ENCODE assay signal across 11 cellular contexts in the genomic region with DNA sequence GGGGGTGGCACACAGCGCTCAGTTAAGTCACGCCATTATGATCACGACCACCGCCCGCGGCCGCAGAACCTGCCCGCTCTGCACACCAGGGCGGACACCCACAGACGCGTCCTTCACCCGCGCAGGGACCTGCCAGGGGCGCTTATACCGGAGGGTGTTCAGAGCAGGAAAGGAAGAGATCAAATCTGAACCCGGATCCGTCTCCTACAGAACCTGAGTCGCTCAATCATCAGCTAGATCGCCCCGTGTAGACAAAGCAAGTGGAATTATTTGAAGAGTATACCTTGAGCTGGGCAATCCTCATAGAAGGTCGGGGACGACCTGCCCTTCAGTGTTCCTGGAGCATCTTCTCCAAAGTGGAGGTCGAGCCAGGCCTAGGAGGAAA. TPM values are rescaled to one million over a fixed set of nuclear protein-coding genes. Genes with fewer than 3 reads are reported as not detected.
A peak's percentile ranks its signal among the peaks of the same experiment; 100 is the strongest.
DNase-seq lines count a peak whose midpoint lies in the region; ATAC-seq and TF ChIP-seq lines count a peak whose summit lies in the region.
"Had no signal": no experiment of that assay in that cellular context is flagged by ENCODE, and none has a peak within 500 bp of the region (broad histone marks: within the 10 kb centered on the region; RNA-seq: fewer than 3 reads in every experiment).

No MANE protein-coding gene starts in this region.

- H3K4me3 Mint-ChIP-seq in activated T-helper 2 cell treated with anti-CD3 and anti-CD28 coated beads, Interferon-gamma antibody, Interleukin-2, Interleukin-4, amounts not matched to agents 10 μg/mL and 5 μg/mL and 100 μg/mL, durations not matched to agents 14 hours and 24 hours and 36 hours (ENCODE audit: low read depth) = peak overlapping the region; percentile 54
- peak overlapping the region; percentile 54 for H3K4me3 Mint-ChIP-seq in memory B cell
- H3K4me3 Mint-ChIP-seq: neural crest cell had no signal

- peaks cover 35% of the 10 kb centered on the region for H3K4me1 Mint-ChIP-seq in activated T-helper 2 cell treated with anti-CD3 and anti-CD28 coated beads, Interferon-gamma antibody, Interleukin-2, Interleukin-4, amounts not matched to agents 10 μg/mL and 5 μg/mL and 100 μg/mL, durations not matched to agents 14 hours and 24 hours and 36 hours (ENCODE audit: low read depth)
- peaks cover 10% of the 10 kb centered on the region for H3K4me1 Mint-ChIP-seq in memory B cell

- DNase-seq in right atrium auricular region (ENCODE audit: low spot score) (peak; percentile 53), Right ventricle myocardium superior (no peak), memory B cell (ENCODE audit: low spot score in 2 of 2) (no peak), ureter (ENCODE audit: low spot score) (peak; percentile 38), HT-29 (ENCODE audit: low spot score) (no peak), NCI-H748 treated with DMSO at 0.1 percent for 48 hours (lab: John Stamatoyannopoulos, UW) (no peak), coronary artery (ENCODE audit: low spot score) (no peak)
- DNase-seq in activated T-helper 2 cell treated with anti-CD3 and anti-CD28 coated beads, Interferon-gamma antibody, Interleukin-2, Interleukin-4, amounts not matched to agents 10 μg/mL and 5 μg/mL and 100 μg/mL, durations not matched to agents 14 hours and 24 hours and 36 hours (ENCODE audit: low spot score) = no peak
- DNase-seq: NCI-H1417 treated with DMSO at 0.1 percent for 48 hours, NCI-H510A had no signal

- no peaks in the 10 kb centered on the region for H3K9me3 ChIP-seq in right atrium auricular region

- no peak for TF ChIP-seq CTCF in right atrium auricular region (IDR thresholded peaks at IDR 0.05)
- no peak for TF ChIP-seq CTCF in coronary artery (IDR thresholded peaks at IDR 0.05)

- H3K27ac Mint-ChIP-seq in activated T-helper 2 cell treated with anti-CD3 and anti-CD28 coated beads, Interferon-gamma antibody, Interleukin-2, Interleukin-4, amounts not matched to agents 10 μg/mL and 5 μg/mL and 100 μg/mL, durations not matched to agents 14 hours and 24 hours and 36 hours = peak overlapping the region; percentile 97
- no peak overlapping the region for H3K27ac Mint-ChIP-seq in memory B cell

- H3K36me3 ChIP-seq in right atrium auricular region = no peaks in the 10 kb centered on the region

- peaks cover 0 to 3% of the 10 kb centered on the region in 2 donors for H3K4me1 ChIP-seq in right atrium auricular region

- H3K36me3 Mint-ChIP-seq in activated T-helper 2 cell treated with anti-CD3 and anti-CD28 coated beads, Interferon-gamma antibody, Interleukin-2, Interleukin-4, amounts not matched to agents 10 μg/mL and 5 μg/mL and 100 μg/mL, durations not matched to agents 14 hours and 24 hours and 36 hours (ENCODE audit: low read depth) = peaks cover 20% of the 10 kb centered on the region
- no peaks in the 10 kb centered on the region for H3K36me3 Mint-ChIP-seq in memory B cell

- no peaks in the 10 kb centered on the region for H3K27me3 Mint-ChIP-seq in activated T-helper 2 cell treated with anti-CD3 and anti-CD28 coated beads, Interferon-gamma antibody, Interleukin-2, Interleukin-4, amounts not matched to agents 10 μg/mL and 5 μg/mL and 100 μg/mL, durations not matched to agents 14 hours and 24 hours and 36 hours (ENCODE audit: low read depth)
- H3K27me3 Mint-ChIP-seq in memory B cell = no peaks in the 10 kb centered on the region

- ATAC-seq in Right ventricle myocardium superior (ENCODE audit: poor library complexity) (no peak), memory B cell (ENCODE audit: low read depth) (no peak)

- no peak overlapping the region for H3K27ac ChIP-seq in right atrium auricular region
- peak overlapping the region in 1 of 2 donors; percentile 67 for H3K27ac ChIP-seq in coronary artery

- H3K9me3 Mint-ChIP-seq in activated T-helper 2 cell treated with anti-CD3 and anti-CD28 coated beads, Interferon-gamma antibody, Interleukin-2, Interleukin-4, amounts not matched to agents 10 μg/mL and 5 μg/mL and 100 μg/mL, durations not matched to agents 14 hours and 24 hours and 36 hours = no peaks in the 10 kb centered on the region
- no peaks in the 10 kb centered on the region for H3K9me3 Mint-ChIP-seq in memory B cell
- H3K9me3 Mint-ChIP-seq: neural crest cell had no signal

- intact Hi-C loops in Right ventricle myocardium superior (cut with DNase I) = no loop called here
- intact Hi-C loops in activated T-helper 2 cell treated with anti-CD3 and anti-CD28 coated beads, Interferon-gamma antibody, Interleukin-2, Interleukin-4, amounts not matched to agents 10 μg/mL and 5 μg/mL and 100 μg/mL, durations not matched to agents 14 hours and 24 hours and 36 hours (cut with micrococcal nuclease) = loop anchor here (2.0 kb wide), 2 partner anchors 35 to 49 kb away; no protein-coding TSS in a partner anchor

- no peak overlapping the region for H3K4me3 ChIP-seq in right atrium auricular region
- H3K4me3 ChIP-seq in coronary artery = no peak overlapping the region

- no peaks in the 10 kb centered on the region for H3K27me3 ChIP-seq in right atrium auricular region

RNA-seq across cellular contexts. Expression of a gene that starts 14.4 kb away (rescaled TPM):
- total RNA-seq in right atrium auricular region (10 to 100 TPM in 1 of 2 donors, 1 to 10 TPM in 1; 7.6 to 13.8 TPM), Right ventricle myocardium superior (7.0 TPM), ureter (80.7 TPM)
- total RNA-seq in activated T-helper 2 cell treated with anti-CD3 and anti-CD28 coated beads, Interferon-gamma antibody, Interleukin-2, Interleukin-4, amounts not matched to agents 10 μg/mL and 5 μg/mL and 100 μg/mL, durations not matched to agents 14 hours and 24 hours and 36 hours = 55.4 and 60.6 TPM in 2 replicates
- total RNA-seq in HT-29 (2014; rRNA removed; shearing (Covaris generic)) = 16.9 and 19.2 TPM in 2 replicates

Comparison
In these comparisons a context has a peak if more than half of its experiments do, and no peak if none do; other contexts are left out.
1. DNase-seq: peak in right atrium auricular region (single experiment) and ureter (single experiment); none in Right ventricle myocardium superior (single experiment), activated T-helper 2 cell treated with anti-CD3 and anti-CD28 coated beads, Interferon-gamma antibody, Interleukin-2, Interleukin-4, amounts not matched to agents 10 μg/mL and 5 μg/mL and 100 μg/mL, durations not matched to agents 14 hours and 24 hours and 36 hours (single experiment), memory B cell (0 of 2), HT-29 (single experiment), NCI-H748 treated with DMSO at 0.1 percent for 48 hours (single experiment) and coronary artery (single experiment).